Comparison of ENCODE assay signal across 1 cellular context in the genomic region with DNA sequence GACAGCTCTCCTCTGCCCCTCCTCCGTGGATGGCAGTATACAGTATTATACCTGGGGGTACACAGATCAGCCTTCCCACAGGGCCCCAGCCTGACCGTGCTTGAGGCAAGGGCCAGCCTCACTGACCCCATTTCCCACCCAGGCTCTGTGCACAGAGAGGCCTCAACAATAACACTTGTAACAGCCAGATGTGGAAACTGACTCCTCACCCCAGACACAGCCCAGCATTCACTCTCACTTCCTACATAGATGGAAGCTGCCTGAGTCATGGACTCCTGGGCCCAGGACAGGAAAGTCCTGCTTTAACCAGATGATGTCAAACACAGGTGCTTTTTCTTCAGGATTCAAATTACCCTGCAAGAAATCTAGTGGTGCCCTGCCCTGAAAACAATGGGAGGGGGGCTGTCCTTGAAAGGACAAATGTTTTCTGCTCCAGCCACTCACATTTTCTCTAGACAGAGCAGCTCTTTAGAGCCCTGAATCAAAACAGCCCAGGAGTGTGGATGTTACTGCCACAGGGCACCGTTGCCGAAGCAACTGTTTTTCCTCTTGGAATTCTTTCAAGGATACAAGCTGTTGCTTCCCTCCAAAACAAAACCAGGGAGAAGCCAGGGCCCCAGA.
TF ChIP-seq lines count a peak whose summit lies in the region.

No MANE protein-coding gene starts in this region.

TF ChIP-seq in GM12878, 131 proteins besides CTCF, POLR2A, EP300 and RAD21:
- TF ChIP-seq, protein P1, sequence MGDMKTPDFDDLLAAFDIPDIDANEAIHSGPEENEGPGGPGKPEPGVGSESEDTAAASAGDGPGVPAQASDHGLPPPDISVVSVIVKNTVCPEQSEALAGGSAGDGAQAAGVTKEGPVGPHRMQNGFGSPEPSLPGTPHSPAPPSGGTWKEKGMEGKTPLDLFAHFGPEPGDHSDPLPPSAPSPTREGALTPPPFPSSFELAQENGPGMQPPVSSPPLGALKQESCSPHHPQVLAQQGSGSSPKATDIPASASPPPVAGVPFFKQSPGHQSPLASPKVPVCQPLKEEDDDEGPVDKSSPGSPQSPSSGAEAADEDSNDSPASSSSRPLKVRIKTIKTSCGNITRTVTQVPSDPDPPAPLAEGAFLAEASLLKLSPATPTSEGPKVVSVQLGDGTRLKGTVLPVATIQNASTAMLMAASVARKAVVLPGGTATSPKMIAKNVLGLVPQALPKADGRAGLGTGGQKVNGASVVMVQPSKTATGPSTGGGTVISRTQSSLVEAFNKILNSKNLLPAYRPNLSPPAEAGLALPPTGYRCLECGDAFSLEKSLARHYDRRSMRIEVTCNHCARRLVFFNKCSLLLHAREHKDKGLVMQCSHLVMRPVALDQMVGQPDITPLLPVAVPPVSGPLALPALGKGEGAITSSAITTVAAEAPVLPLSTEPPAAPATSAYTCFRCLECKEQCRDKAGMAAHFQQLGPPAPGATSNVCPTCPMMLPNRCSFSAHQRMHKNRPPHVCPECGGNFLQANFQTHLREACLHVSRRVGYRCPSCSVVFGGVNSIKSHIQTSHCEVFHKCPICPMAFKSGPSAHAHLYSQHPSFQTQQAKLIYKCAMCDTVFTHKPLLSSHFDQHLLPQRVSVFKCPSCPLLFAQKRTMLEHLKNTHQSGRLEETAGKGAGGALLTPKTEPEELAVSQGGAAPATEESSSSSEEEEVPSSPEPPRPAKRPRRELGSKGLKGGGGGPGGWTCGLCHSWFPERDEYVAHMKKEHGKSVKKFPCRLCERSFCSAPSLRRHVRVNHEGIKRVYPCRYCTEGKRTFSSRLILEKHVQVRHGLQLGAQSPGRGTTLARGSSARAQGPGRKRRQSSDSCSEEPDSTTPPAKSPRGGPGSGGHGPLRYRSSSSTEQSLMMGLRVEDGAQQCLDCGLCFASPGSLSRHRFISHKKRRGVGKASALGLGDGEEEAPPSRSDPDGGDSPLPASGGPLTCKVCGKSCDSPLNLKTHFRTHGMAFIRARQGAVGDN (IDR thresholded peaks at IDR 0.05) = 0 out of 2 replicates have a peak, but pooled peaks have one; percentile 29
- TF ChIP-seq IKZF2 (IDR thresholded peaks at IDR 0.05) = peak; percentile 30 to 48; a peak in 2 of 4 replicates
- TF ChIP-seq SPI1 (IDR thresholded peaks at IDR 0.05; ENCODE audit: borderline replicate concordance, insufficient read depth, low read depth, low read length) = peak; percentile 58; the same call in 1 of the 2 replicates
- TF ChIP-seq ZNF274 (IDR thresholded peaks at IDR 0.05; ENCODE audit: insufficient read depth, insufficient read length) = no peak
- TF ChIP-seq CHD4 (IDR thresholded peaks at IDR 0.05) = no peak
- TF ChIP-seq, protein P2, sequence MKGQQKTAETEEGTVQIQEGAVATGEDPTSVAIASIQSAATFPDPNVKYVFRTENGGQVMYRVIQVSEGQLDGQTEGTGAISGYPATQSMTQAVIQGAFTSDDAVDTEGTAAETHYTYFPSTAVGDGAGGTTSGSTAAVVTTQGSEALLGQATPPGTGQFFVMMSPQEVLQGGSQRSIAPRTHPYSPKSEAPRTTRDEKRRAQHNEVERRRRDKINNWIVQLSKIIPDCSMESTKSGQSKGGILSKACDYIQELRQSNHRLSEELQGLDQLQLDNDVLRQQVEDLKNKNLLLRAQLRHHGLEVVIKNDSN (IDR thresholded peaks at IDR 0.05; ENCODE audit: borderline replicate concordance, extremely low read length, insufficient read depth, low read depth, low read length) = no peak
- TF ChIP-seq ESRRA (IDR thresholded peaks at IDR 0.05; ENCODE audit: low read length) = no peak
- TF ChIP-seq EED (IDR thresholded peaks at IDR 0.05; ENCODE audit: low read depth) = peak; percentile 82
- TF ChIP-seq BCL11A (IDR thresholded peaks at IDR 0.05; ENCODE audit: low read depth, low read length) = peak; percentile 19; the same call in 1 of the 2 replicates
- peak in 1 of 2 experiments; percentile 41; a peak in 1 of 4 replicates for TF ChIP-seq ETV6 (conservative IDR thresholded peaks at IDR 0.05 in 1 of 2, IDR thresholded peaks at IDR 0.05 in 1 of 2; ENCODE audit: borderline replicate concordance in 1 of 2, low read depth in 1 of 2)
- peak; percentile 70 for TF ChIP-seq IKZF1 (conservative IDR thresholded peaks at IDR 0.05)
- TF ChIP-seq ATF7 (IDR thresholded peaks at IDR 0.05; ENCODE audit: low read depth) = 0 out of 2 replicates have a peak, but pooled peaks have one; percentile 16
- TF ChIP-seq RUNX3 (IDR thresholded peaks at IDR 0.05; ENCODE audit: low read length) = peak; percentile 28; the same call in 1 of the 2 replicates
- TF ChIP-seq, protein P3, sequence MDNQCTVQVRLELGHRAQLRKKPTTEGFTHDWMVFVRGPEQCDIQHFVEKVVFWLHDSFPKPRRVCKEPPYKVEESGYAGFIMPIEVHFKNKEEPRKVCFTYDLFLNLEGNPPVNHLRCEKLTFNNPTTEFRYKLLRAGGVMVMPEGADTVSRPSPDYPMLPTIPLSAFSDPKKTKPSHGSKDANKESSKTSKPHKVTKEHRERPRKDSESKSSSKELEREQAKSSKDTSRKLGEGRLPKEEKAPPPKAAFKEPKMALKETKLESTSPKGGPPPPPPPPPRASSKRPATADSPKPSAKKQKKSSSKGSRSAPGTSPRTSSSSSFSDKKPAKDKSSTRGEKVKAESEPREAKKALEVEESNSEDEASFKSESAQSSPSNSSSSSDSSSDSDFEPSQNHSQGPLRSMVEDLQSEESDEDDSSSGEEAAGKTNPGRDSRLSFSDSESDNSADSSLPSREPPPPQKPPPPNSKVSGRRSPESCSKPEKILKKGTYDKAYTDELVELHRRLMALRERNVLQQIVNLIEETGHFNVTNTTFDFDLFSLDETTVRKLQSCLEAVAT (IDR thresholded peaks at IDR 0.05) = 0 out of 2 replicates have a peak, but pooled peaks have one; percentile 2
- TF ChIP-seq, protein P4, sequence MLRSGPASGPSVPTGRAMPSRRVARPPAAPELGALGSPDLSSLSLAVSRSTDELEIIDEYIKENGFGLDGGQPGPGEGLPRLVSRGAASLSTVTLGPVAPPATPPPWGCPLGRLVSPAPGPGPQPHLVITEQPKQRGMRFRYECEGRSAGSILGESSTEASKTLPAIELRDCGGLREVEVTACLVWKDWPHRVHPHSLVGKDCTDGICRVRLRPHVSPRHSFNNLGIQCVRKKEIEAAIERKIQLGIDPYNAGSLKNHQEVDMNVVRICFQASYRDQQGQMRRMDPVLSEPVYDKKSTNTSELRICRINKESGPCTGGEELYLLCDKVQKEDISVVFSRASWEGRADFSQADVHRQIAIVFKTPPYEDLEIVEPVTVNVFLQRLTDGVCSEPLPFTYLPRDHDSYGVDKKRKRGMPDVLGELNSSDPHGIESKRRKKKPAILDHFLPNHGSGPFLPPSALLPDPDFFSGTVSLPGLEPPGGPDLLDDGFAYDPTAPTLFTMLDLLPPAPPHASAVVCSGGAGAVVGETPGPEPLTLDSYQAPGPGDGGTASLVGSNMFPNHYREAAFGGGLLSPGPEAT (IDR thresholded peaks at IDR 0.05; ENCODE audit: low read depth) = peak; percentile 22; the same call in 1 of the 2 replicates
